ENCODE assay signal across 1 cellular context in genomic region chr1:200922406-200922805, GRCh38.
TF ChIP-seq lines count a peak whose summit lies in the region.

No MANE protein-coding gene starts in this region.

TF ChIP-seq in IMR-90, 13 proteins besides CTCF, POLR2A, EP300 and RAD21 (continued from another document):
- TF ChIP-seq USF2 (IDR thresholded peaks at IDR 0.05; ENCODE audit: low read depth, low read length) (no peak), FOS (IDR thresholded peaks at IDR 0.05; ENCODE audit: low read depth, low read length) (no peak), CEBPB (IDR thresholded peaks at IDR 0.05; ENCODE audit: low read depth, low read length) (no peak), RCOR1 (IDR thresholded peaks at IDR 0.05; ENCODE audit: insufficient replicate concordance, low read length) (no peak), NFE2L2 (IDR thresholded peaks at IDR 0.05; ENCODE audit: low read depth, low read length) (no peak), MAZ (IDR thresholded peaks at IDR 0.05; ENCODE audit: borderline replicate concordance, low read depth, low read length) (no peak)
- TF ChIP-seq, protein P1, sequence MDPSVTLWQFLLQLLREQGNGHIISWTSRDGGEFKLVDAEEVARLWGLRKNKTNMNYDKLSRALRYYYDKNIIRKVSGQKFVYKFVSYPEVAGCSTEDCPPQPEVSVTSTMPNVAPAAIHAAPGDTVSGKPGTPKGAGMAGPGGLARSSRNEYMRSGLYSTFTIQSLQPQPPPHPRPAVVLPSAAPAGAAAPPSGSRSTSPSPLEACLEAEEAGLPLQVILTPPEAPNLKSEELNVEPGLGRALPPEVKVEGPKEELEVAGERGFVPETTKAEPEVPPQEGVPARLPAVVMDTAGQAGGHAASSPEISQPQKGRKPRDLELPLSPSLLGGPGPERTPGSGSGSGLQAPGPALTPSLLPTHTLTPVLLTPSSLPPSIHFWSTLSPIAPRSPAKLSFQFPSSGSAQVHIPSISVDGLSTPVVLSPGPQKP (IDR thresholded peaks at IDR 0.05; ENCODE audit: borderline replicate concordance, low read depth, low read length): no peak
